ENCODE assay signal across 2 cellular contexts in genomic region chr10:47767236-47767635, GRCh38. TPM values are rescaled to one million over a fixed set of nuclear protein-coding genes. Genes with fewer than 3 reads are reported as not detected.
"Had no signal": no experiment of that assay in that cellular context is flagged by ENCODE, and none has a peak within 500 bp of the region (broad histone marks: within the 10 kb centered on the region; RNA-seq: fewer than 3 reads in every experiment).

No MANE protein-coding gene starts in this region.

RNA-seq across cellular contexts. Expression of gene SYT15B, which starts 3.8 kb away (rescaled TPM):
- total RNA-seq: H1, HT-29 had no signal
